Comparison of ENCODE assay signal across 1 cellular context in the genomic region with DNA sequence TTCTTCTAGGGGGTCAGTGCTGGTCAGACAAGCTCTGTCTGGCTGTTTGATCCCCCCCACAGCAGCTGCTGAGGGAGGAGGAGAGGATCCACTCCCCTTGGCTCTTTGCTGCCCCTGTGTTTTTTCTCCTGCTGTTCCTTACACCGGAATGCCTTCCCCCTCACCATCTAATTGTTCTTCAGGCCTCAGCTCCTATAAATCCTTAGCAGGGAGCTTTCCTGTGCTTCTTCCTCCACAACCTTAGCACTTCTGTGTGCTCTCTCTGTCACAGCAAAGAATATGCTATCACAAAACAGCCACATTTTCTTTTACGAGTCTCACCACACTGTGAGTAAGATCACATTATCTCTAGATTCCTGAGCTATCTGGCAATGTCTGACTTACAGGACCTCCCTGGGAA.
TF ChIP-seq lines count a peak whose summit lies in the region.

No MANE protein-coding gene starts in this region.

TF ChIP-seq in WTC11, 78 proteins besides CTCF, POLR2A, EP300 and RAD21 (continued from another document):
- TF ChIP-seq AFF4 (CRISPR knock-in tag; IDR thresholded peaks at IDR 0.05; ENCODE audit: borderline replicate concordance) (no peak), E2F4 (CRISPR knock-in tag; IDR thresholded peaks at IDR 0.05; ENCODE audit: borderline replicate concordance, low read depth) (no peak), NFATC4 (CRISPR knock-in tag; IDR thresholded peaks at IDR 0.05) (no peak), USF1 (CRISPR knock-in tag; IDR thresholded peaks at IDR 0.05) (no peak), ATF2 (CRISPR knock-in tag; IDR thresholded peaks at IDR 0.05; ENCODE audit: borderline replicate concordance, low read depth) (no peak), GTF2I (CRISPR knock-in tag; conservative IDR thresholded peaks at IDR 0.05) (no peak), FOXJ3 (CRISPR knock-in tag; IDR thresholded peaks at IDR 0.05; ENCODE audit: borderline replicate concordance) (no peak)
- TF ChIP-seq, protein P1, sequence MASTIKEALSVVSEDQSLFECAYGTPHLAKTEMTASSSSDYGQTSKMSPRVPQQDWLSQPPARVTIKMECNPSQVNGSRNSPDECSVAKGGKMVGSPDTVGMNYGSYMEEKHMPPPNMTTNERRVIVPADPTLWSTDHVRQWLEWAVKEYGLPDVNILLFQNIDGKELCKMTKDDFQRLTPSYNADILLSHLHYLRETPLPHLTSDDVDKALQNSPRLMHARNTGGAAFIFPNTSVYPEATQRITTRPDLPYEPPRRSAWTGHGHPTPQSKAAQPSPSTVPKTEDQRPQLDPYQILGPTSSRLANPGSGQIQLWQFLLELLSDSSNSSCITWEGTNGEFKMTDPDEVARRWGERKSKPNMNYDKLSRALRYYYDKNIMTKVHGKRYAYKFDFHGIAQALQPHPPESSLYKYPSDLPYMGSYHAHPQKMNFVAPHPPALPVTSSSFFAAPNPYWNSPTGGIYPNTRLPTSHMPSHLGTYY (CRISPR knock-in tag; IDR thresholded peaks at IDR 0.05), result no peak
- TF ChIP-seq, protein P2, sequence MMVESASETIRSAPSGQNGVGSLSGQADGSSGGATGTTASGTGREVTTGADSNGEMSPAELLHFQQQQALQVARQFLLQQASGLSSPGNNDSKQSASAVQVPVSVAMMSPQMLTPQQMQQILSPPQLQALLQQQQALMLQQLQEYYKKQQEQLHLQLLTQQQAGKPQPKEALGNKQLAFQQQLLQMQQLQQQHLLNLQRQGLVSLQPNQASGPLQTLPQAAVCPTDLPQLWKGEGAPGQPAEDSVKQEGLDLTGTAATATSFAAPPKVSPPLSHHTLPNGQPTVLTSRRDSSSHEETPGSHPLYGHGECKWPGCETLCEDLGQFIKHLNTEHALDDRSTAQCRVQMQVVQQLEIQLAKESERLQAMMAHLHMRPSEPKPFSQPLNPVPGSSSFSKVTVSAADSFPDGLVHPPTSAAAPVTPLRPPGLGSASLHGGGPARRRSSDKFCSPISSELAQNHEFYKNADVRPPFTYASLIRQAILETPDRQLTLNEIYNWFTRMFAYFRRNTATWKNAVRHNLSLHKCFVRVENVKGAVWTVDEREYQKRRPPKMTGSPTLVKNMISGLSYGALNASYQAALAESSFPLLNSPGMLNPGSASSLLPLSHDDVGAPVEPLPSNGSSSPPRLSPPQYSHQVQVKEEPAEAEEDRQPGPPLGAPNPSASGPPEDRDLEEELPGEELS (CRISPR knock-in tag; IDR thresholded peaks at IDR 0.05), result no peak
- TF ChIP-seq, protein P3, sequence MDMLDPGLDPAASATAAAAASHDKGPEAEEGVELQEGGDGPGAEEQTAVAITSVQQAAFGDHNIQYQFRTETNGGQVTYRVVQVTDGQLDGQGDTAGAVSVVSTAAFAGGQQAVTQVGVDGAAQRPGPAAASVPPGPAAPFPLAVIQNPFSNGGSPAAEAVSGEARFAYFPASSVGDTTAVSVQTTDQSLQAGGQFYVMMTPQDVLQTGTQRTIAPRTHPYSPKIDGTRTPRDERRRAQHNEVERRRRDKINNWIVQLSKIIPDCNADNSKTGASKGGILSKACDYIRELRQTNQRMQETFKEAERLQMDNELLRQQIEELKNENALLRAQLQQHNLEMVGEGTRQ (CRISPR knock-in tag; IDR thresholded peaks at IDR 0.05), result no peak
